15 cellular contexts compared by ENCODE assay signal in the genomic region with DNA sequence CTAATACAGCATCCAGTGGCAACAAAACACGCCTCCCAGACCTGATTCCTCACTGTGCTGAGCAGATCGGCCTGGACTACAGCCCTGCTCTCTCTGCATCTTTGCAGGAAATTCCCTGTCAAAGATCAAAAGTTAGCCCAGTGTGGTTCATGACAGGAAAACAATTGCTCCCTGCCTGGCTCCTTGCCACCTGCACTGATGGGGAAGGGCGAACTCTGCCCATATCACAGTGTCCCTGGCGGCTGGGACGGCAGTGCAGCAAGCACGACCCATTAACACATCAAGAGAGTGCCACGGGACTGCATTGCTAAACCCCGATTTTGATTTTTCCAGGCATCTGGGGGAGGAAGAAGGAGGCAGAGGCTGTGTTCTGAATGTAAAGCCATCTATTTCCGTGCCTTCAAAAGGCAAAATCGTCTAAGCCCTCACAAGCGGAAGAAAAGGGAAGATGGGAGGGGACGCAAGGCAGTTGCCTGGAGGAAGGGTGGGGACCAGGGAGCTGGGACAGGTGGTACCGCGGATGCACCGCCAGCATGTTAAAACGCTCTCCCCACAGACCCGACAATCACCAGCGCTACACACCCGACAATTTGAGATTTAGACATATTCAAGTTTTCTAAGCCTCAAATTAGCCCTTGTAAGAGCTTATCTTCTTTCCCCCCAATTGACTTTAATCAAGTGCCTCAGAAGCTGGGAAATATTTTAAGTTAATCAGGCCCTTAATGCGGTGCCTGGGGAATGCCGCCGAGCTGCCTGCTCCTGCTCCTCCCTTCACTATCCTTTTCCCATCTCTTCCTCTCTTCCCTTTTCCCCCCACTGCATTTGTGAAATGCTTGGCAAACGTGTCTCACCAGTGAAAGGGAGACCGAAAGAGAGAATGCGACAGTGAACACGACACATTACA.
DNase-seq lines count a peak whose midpoint lies in the region; ATAC-seq, FAIRE-seq and TF ChIP-seq lines count a peak whose summit lies in the region.
"Had no signal": no experiment of that assay in that cellular context is flagged by ENCODE, and none has a peak within 500 bp of the region (broad histone marks: within the 10 kb centered on the region; RNA-seq: fewer than 3 reads in every experiment).

No MANE protein-coding gene starts in this region.

- H3K27me3 ChIP-seq in PC-3 (ENCODE audit: low read length) (no peaks in the 10 kb centered on the region), cardiac muscle cell (peaks cover 4% of the 10 kb centered on the region)

- TF ChIP-seq CTCF in PC-3 (conservative IDR thresholded peaks at IDR 0.05; ENCODE audit: low read depth, low read length): no peak
- TF ChIP-seq CTCF in cardiac muscle cell (IDR thresholded peaks at IDR 0.05; ENCODE audit: low read depth, low read length): peak; percentile 23
- no peak for TF ChIP-seq CTCF in nephron progenitor cell (IDR thresholded peaks at IDR 0.05)

- BruUV-seq in PC-3 (replicated peaks; lab: Mats Ljungman, UMichigan): no TSS peak

- H3K4me2 ChIP-seq in PC-3 (ENCODE audit: low read length): no peak overlapping the region

- H3K27ac Mint-ChIP-seq in nephron progenitor cell: no peak overlapping the region

- no peaks in the 10 kb centered on the region for H3K79me2 ChIP-seq in PC-3 (ENCODE audit: low read length)

- H3K27me3 Mint-ChIP-seq in nephron progenitor cell (ENCODE audit: low read depth, poor library complexity): peaks cover 33% of the 10 kb centered on the region

- H3K4me1 ChIP-seq in PC-3 (ENCODE audit: insufficient read depth, low read length) (peaks cover 25% of the 10 kb centered on the region), cardiac muscle cell (ENCODE audit: low read depth) (peaks cover 13% of the 10 kb centered on the region)

- peaks cover 22% of the 10 kb centered on the region for H3K4me1 Mint-ChIP-seq in nephron progenitor cell
- H3K4me1 Mint-ChIP-seq: central memory CD8-positive, alpha-beta T cell had no signal

- H3K4me3 ChIP-seq in PC-3 (ENCODE audit: low read length) (no peak overlapping the region), cardiac muscle cell (no peak overlapping the region)
- H3K4me3 ChIP-seq: esophagus squamous epithelium, thoracic aorta had no signal

- ATAC-seq in PC-3 (peak; percentile 30; the same call in 1 of the 2 replicates), GM18907 (IDR thresholded peaks at IDR 0.05; ENCODE audit: unreplicated experiment) (no peak), HG03159 (IDR thresholded peaks at IDR 0.05; ENCODE audit: unreplicated experiment) (no peak)

- no peak overlapping the region for H3K4me3 Mint-ChIP-seq in nephron progenitor cell
- H3K4me3 Mint-ChIP-seq: central memory CD8-positive, alpha-beta T cell had no signal

- POLR2A ChIA-PET in PC-3 (lab: Charles Lee; ENCODE audit: unreplicated experiment): no interaction called here

- no peaks in the 10 kb centered on the region for H4K20me1 ChIP-seq in PC-3 (ENCODE audit: low read length)

- intact Hi-C loops in PC-3 (cut with micrococcal nuclease): no loop called here

- H3K36me3 ChIP-seq in PC-3 (ENCODE audit: low read depth, low read length) (no peaks in the 10 kb centered on the region), cardiac muscle cell (no peaks in the 10 kb centered on the region)
- H3K36me3 ChIP-seq: esophagus squamous epithelium, thoracic aorta had no signal

- H3K27ac ChIP-seq in PC-3 (ENCODE audit: low read length) (no peak overlapping the region), cardiac muscle cell (no peak overlapping the region)
- H3K27ac ChIP-seq: esophagus squamous epithelium, thoracic aorta had no signal

- no peaks in the 10 kb centered on the region for H3F3A ChIP-seq in PC-3 (ENCODE audit: low read length, unreplicated experiment)

- H3K9ac ChIP-seq in PC-3 (ENCODE audit: low read length): no peak overlapping the region

- DNase-seq in COR-L47 (lab: John Stamatoyannopoulos, UW) (peak; percentile 10), PC-3 (peak; percentile 23), cardiac muscle cell (ENCODE audit: low read depth in 1 of 2, low spot score in 1 of 2) (peak; percentile 52 to 70), nephron progenitor cell (peak; percentile 9), RCC 7860 (ENCODE audit: low spot score) (no peak), DMS153 treated with DMSO at 0.1 percent for 48 hours (lab: John Stamatoyannopoulos, UW; ENCODE audit: unreplicated experiment) (no peak)
- DNase-seq: activated CD4-positive, CD25-positive, alpha-beta regulatory T cell treated with anti-CD3 and anti-CD28 coated beads, Interleukin-2, amount 50 U/mL, for 72 hours; esophagus squamous epithelium; mammary epithelial cell; NCI-H2171 treated with DMSO at 0.1 percent for 48 hours; SHP77 treated with DMSO at 0.1 percent for 48 hours had no signal

- H3K9me3 ChIP-seq in PC-3 (ENCODE audit: low read length): no peaks in the 10 kb centered on the region
- H3K9me3 ChIP-seq in cardiac muscle cell (ENCODE audit: low read depth): no peaks in the 10 kb centered on the region
- H3K9me3 ChIP-seq: esophagus squamous epithelium, thoracic aorta had no signal

- no peaks in the 10 kb centered on the region for H3K9me3 Mint-ChIP-seq in nephron progenitor cell
- H3K9me3 Mint-ChIP-seq: central memory CD8-positive, alpha-beta T cell had no signal

- no peaks in the 10 kb centered on the region for H3K36me3 Mint-ChIP-seq in nephron progenitor cell (ENCODE audit: low read depth)

- no peak for FAIRE-seq in RCC 7860 (lab: Jason Lieb, UNC)

- H3K9me2 ChIP-seq in PC-3 (replicated peaks; ENCODE audit: low read length): no peaks in the 10 kb centered on the region

- CTCF ChIA-PET in PC-3 (lab: Charles Lee): no interaction called here

- no peak overlapping the region for H2AFZ ChIP-seq in PC-3 (ENCODE audit: low read length)

Comparison
In these comparisons a context has a peak if more than half of its experiments do, and no peak if none do; other contexts are left out.
1. DNase-seq: peak in COR-L47 (single experiment), PC-3 (single experiment), cardiac muscle cell (2 of 2) and nephron progenitor cell (single experiment); none in RCC 7860 (single experiment) and DMS153 treated with DMSO at 0.1 percent for 48 hours (single experiment).